In genomic region chr3:184543848-184544512, GRCh38 we compare ENCODE assay signal across 7 cellular contexts. TPM values are rescaled to one million over a fixed set of nuclear protein-coding genes. Genes with fewer than 3 reads are reported as not detected.
A peak's percentile ranks its signal among the peaks of the same experiment; 100 is the strongest.
DNase-seq lines count a peak whose midpoint lies in the region; ATAC-seq and TF ChIP-seq lines count a peak whose summit lies in the region.

No MANE protein-coding gene starts in this region.

- ATAC-seq in stimulated activated naive CD8-positive, alpha-beta T cell treated with anti-CD3 and anti-CD28 coated beads, Interleukin-15, Interleukin-2, amounts not matched to agents 100 U/mL and 50 U/mL, for 24 hours: peak; percentile 78

- no peaks in the 10 kb centered on the region for H3K4me1 Mint-ChIP-seq in nephron

- no peak overlapping the region for H3K4me3 Mint-ChIP-seq in nephron

- in situ Hi-C loops in GM13976 (cut with MboI; ENCODE audit: low sequenced_read_pairs, unreplicated experiment): no loop called here

- H3K27ac Mint-ChIP-seq in nephron: no peak overlapping the region

- intact Hi-C loops in esophagus muscularis mucosa (cut with DNase I): loop anchor here (10.0 kb wide), 1 partner anchor 169 kb away; the partner anchor contains the start of gene THPO

- H3K9me3 ChIP-seq in Karpas-422 (ENCODE audit: low read length): no peaks in the 10 kb centered on the region
- no peaks in the 10 kb centered on the region for H3K9me3 ChIP-seq in esophagus muscularis mucosa

- H3K36me3 ChIP-seq in Karpas-422 (ENCODE audit: insufficient read depth, low read length) (no peaks in the 10 kb centered on the region), esophagus muscularis mucosa (no peaks in the 10 kb centered on the region)

- H3K4me1 ChIP-seq in Karpas-422 (ENCODE audit: low read length): peaks cover 6% of the 10 kb centered on the region
- peaks cover 4 to 9% (median 7%) of the 10 kb centered on the region in 4 donors for H3K4me1 ChIP-seq in esophagus muscularis mucosa

- no peaks in the 10 kb centered on the region for H3K79me2 ChIP-seq in Karpas-422 (ENCODE audit: low read length)

- H3K9me2 ChIP-seq in Karpas-422 (replicated peaks; ENCODE audit: insufficient read depth, low read length): no peaks in the 10 kb centered on the region

- TF ChIP-seq POLR2A in esophagus muscularis mucosa (IDR thresholded peaks at IDR 0.05; ENCODE audit: low read depth): no peak

- H3K9me3 Mint-ChIP-seq in nephron: no peaks in the 10 kb centered on the region

- H3K4me3 ChIP-seq in Karpas-422 (ENCODE audit: low read length): no peak overlapping the region
- peak overlapping the region in 1 of 4 donors; percentile 5 for H3K4me3 ChIP-seq in esophagus muscularis mucosa

- H2AFZ ChIP-seq in Karpas-422 (ENCODE audit: low read length): no peak overlapping the region

- DNase-seq in GM13976 (ENCODE audit: low spot score) (peak; percentile 88), Karpas-422 (peak; percentile 98), OCI-M1 (lab: John Stamatoyannopoulos, UW) (peak; percentile 83), activated T-cell treated with anti-CD3 and anti-CD28 coated beads for 24 hours (ENCODE audit: low read depth) (peak; percentile 71), esophagus muscularis mucosa (ENCODE audit: extremely low spot score) (peak; percentile 96)
- DNase-seq in stimulated activated naive CD8-positive, alpha-beta T cell treated with anti-CD3 and anti-CD28 coated beads, Interleukin-15, Interleukin-2, amounts not matched to agents 100 U/mL and 50 U/mL, for 24 hours: peak; percentile 75

- 5% methylated on average over 11 of the region's 18 CpGs for WGBS in esophagus muscularis mucosa

- H3K27me3 ChIP-seq in Karpas-422 (ENCODE audit: low read length) (no peaks in the 10 kb centered on the region), esophagus muscularis mucosa (peaks cover 0 to 49% (median 5%) of the 10 kb centered on the region in 4 donors)

- no peak overlapping the region for H3K27ac ChIP-seq in Karpas-422 (ENCODE audit: low read length)
- H3K27ac ChIP-seq in esophagus muscularis mucosa (replicated peaks in 1 of 4): no peak overlapping the region

- peaks cover 71% of the 10 kb centered on the region for H3K27me3 Mint-ChIP-seq in nephron (ENCODE audit: low read depth)

- TF ChIP-seq CTCF in GM13976 (IDR thresholded peaks at IDR 0.05; ENCODE audit: borderline replicate concordance, control extremely low read depth, extremely low read depth, insufficient read depth, missing control alignments) (peak; percentile 72), esophagus muscularis mucosa (IDR thresholded peaks at IDR 0.05) (peak; percentile 88 to 98 (median 94)), nephron (IDR thresholded peaks at IDR 0.05; ENCODE audit: unreplicated experiment in 3 of 3) (peak; percentile 85 to 93 (median 88))

- H3K4me2 ChIP-seq in Karpas-422 (ENCODE audit: low read depth, low read length, poor library complexity, severe bottlenecking): no peak overlapping the region

- no peak for TF ChIP-seq EP300 in esophagus muscularis mucosa (IDR thresholded peaks at IDR 0.05)

- no peaks in the 10 kb centered on the region for H4K20me1 ChIP-seq in Karpas-422 (ENCODE audit: insufficient read depth, low read depth, low read length)

- H3K36me3 Mint-ChIP-seq in nephron (ENCODE audit: low read depth): no peaks in the 10 kb centered on the region

- H3K9ac ChIP-seq in Karpas-422 (ENCODE audit: low read length): no peak overlapping the region

RNA-seq across cellular contexts. Expression of gene EPHB3, which starts 17.6 kb away (rescaled TPM):
- total RNA-seq in Karpas-422 (2014; rRNA removed; shearing (Covaris generic); ENCODE audit: low replicate concordance): not detected in 2 replicates
- 1 to 10 TPM; 1.5 to 6.1 (median 3.5) TPM for total RNA-seq in esophagus muscularis mucosa
